Comparison of ENCODE assay signal across 16 cellular contexts in the genomic region with DNA sequence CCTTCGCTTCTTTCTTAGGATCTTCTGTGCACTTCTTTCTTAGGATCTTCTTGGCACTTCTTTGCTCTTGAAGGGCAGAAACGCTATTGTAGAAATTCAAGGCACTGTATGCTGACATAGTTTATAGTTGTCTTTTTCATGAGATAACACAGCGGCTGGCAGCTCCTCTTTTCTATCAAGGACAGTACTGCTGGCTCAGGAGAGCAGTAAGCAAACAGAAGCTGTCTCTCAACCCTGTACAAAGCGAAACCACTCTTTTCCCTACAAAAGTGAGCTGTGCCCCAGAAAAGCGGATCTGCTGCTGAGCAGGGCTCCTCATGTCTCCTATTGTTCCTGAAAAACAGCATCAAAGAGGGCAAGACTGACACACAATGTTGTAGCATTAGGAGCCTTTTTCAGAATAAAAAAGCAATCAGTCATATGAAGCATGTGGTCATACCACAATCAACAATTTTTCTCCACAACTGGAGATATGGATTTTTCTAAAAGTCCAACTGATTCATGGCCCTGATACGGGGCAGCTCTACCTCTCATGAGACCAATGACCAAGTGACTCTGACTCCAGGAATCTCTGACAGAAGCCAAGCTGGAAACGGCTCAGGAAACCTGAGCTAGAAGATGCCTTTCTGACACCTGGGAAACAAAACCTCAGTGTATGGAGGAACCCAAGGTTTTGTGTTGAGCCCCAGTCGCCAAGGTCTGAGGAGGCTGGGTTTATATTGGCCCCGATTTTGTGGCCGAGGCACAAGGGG.
"Had no signal": no experiment of that assay in that cellular context is flagged by ENCODE, and none has a peak within 500 bp of the region (broad histone marks: within the 10 kb centered on the region; RNA-seq: fewer than 3 reads in every experiment).

No MANE protein-coding gene starts in this region.

- H3K9me3 Mint-ChIP-seq: natural killer cell treated with Interleukin-12 subunit alpha and Interleukin-12 subunit beta and Interleukin-15 and Interleukin-18, amount 100 ng/mL, for 72 hours; stimulated activated naive CD8-positive, alpha-beta T cell treated with anti-CD3 and anti-CD28 coated beads, Interleukin-15, amount 100 ng/mL, for 72 hours; WTC11 had no signal

- H3K36me3 Mint-ChIP-seq: natural killer cell treated with Interleukin-12 subunit alpha and Interleukin-12 subunit beta and Interleukin-15 and Interleukin-18, amount 100 ng/mL, for 72 hours; WTC11 had no signal

- H3K4me3 Mint-ChIP-seq: natural killer cell treated with Interleukin-12 subunit alpha and Interleukin-12 subunit beta and Interleukin-15 and Interleukin-18, amount 100 ng/mL, for 72 hours; stimulated activated naive CD8-positive, alpha-beta T cell treated with anti-CD3 and anti-CD28 coated beads, Interleukin-15, amount 100 ng/mL, for 72 hours; WTC11 had no signal

- H3K27ac ChIP-seq: body of pancreas, coronary artery, epithelial cell of prostate had no signal

- FAIRE-seq: urothelium cell line had no signal

- H3K27ac Mint-ChIP-seq: natural killer cell treated with Interleukin-12 subunit alpha and Interleukin-12 subunit beta and Interleukin-15 and Interleukin-18, amount 100 ng/mL, for 72 hours; stimulated activated naive CD8-positive, alpha-beta T cell treated with anti-CD3 and anti-CD28 coated beads, Interleukin-15, amount 100 ng/mL, for 72 hours; WTC11 had no signal

- H3K4me1 Mint-ChIP-seq: stimulated activated naive CD8-positive, alpha-beta T cell treated with anti-CD3 and anti-CD28 coated beads, Interleukin-15, amount 100 ng/mL, for 72 hours had no signal

- H3K4me1 ChIP-seq: body of pancreas had no signal

- DNase-seq: activated CD4-positive, alpha-beta T cell treated with anti-CD3 and anti-CD28 coated beads for 48 hours; activated naive CD4-positive, alpha-beta T cell treated with Interleukin-2 at 50 U/mL for 16 hours; body of pancreas; central memory CD4-positive, alpha-beta T cell; effector CD8-positive, alpha-beta T cell; left cardiac atrium; mammary epithelial cell; stimulated activated CD4-positive, alpha-beta T cell treated with anti-CD3 and anti-CD28 coated beads, Interleukin-4, amount 100 ng/mL, for 4 hours; stimulated activated naive CD8-positive, alpha-beta T cell treated with anti-CD3 and anti-CD28 coated beads, Interleukin-15, amount 100 ng/mL, for 72 hours; T-helper 1 cell had no signal

- H3K9me3 ChIP-seq: body of pancreas, thoracic aorta had no signal

- H3K36me3 ChIP-seq: thoracic aorta had no signal

- H3K27me3 ChIP-seq: body of pancreas had no signal

- H3K4me3 ChIP-seq: body of pancreas, coronary artery, thoracic aorta had no signal
